ENCODE assay signal across 1 cellular context in the genomic region with DNA sequence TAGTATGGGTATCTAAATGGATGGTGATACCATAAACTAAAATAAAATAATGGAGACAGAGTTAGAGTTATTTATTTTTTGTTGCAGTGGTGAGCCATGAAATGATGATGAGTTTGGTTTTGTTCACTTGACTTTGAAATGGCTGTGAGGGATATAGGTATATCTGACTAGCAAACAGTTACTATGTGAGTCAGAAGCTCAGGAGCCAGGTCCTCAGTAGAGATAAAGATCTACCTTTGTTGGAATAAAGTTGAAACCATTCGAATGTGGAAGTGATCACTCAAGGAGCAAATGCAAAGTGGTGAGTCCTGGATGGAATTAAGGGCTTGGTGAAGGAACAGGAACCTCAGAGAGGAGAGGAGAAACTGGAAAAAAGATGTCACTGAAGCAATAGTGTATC.
TF ChIP-seq lines count a peak whose summit lies in the region.

No MANE protein-coding gene starts in this region.

TF ChIP-seq in HCT116, 20 proteins besides CTCF, POLR2A, EP300 and RAD21 (continued from another document):
- TF ChIP-seq, protein P1, sequence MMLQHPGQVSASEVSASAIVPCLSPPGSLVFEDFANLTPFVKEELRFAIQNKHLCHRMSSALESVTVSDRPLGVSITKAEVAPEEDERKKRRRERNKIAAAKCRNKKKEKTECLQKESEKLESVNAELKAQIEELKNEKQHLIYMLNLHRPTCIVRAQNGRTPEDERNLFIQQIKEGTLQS (IDR thresholded peaks at IDR 0.05): no peak
- TF ChIP-seq YY1 (IDR thresholded peaks at IDR 0.05; ENCODE audit: extremely low read depth, insufficient replicate concordance, low read depth, low read length): no peak
- TF ChIP-seq ELF1 (IDR thresholded peaks at IDR 0.05; ENCODE audit: borderline replicate concordance, low read depth): no peak
- TF ChIP-seq, protein P2, sequence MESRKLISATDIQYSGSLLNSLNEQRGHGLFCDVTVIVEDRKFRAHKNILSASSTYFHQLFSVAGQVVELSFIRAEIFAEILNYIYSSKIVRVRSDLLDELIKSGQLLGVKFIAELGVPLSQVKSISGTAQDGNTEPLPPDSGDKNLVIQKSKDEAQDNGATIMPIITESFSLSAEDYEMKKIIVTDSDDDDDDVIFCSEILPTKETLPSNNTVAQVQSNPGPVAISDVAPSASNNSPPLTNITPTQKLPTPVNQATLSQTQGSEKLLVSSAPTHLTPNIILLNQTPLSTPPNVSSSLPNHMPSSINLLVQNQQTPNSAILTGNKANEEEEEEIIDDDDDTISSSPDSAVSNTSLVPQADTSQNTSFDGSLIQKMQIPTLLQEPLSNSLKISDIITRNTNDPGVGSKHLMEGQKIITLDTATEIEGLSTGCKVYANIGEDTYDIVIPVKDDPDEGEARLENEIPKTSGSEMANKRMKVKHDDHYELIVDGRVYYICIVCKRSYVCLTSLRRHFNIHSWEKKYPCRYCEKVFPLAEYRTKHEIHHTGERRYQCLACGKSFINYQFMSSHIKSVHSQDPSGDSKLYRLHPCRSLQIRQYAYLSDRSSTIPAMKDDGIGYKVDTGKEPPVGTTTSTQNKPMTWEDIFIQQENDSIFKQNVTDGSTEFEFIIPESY (IDR thresholded peaks at IDR 0.05; ENCODE audit: extremely low read depth, insufficient replicate concordance, low read length): no peak
- no peak for TF ChIP-seq CEBPB (IDR thresholded peaks at IDR 0.05; ENCODE audit: low read depth)
- TF ChIP-seq, protein P3, sequence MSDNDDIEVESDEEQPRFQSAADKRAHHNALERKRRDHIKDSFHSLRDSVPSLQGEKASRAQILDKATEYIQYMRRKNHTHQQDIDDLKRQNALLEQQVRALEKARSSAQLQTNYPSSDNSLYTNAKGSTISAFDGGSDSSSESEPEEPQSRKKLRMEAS (IDR thresholded peaks at IDR 0.05): no peak
- no peak for TF ChIP-seq JUND (IDR thresholded peaks at IDR 0.05)
- TF ChIP-seq CBX3 (IDR thresholded peaks at IDR 0.05; ENCODE audit: low read depth): no peak
- TF ChIP-seq SP1 (IDR thresholded peaks at IDR 0.05; ENCODE audit: low read depth): no peak
- no peak for TF ChIP-seq ZNF274 (IDR thresholded peaks at IDR 0.05; ENCODE audit: low read depth, low read length)
- no peak for TF ChIP-seq EGR1 (IDR thresholded peaks at IDR 0.05; ENCODE audit: low read depth)
